ENCODE assay signal across 8 cellular contexts in the genomic region with DNA sequence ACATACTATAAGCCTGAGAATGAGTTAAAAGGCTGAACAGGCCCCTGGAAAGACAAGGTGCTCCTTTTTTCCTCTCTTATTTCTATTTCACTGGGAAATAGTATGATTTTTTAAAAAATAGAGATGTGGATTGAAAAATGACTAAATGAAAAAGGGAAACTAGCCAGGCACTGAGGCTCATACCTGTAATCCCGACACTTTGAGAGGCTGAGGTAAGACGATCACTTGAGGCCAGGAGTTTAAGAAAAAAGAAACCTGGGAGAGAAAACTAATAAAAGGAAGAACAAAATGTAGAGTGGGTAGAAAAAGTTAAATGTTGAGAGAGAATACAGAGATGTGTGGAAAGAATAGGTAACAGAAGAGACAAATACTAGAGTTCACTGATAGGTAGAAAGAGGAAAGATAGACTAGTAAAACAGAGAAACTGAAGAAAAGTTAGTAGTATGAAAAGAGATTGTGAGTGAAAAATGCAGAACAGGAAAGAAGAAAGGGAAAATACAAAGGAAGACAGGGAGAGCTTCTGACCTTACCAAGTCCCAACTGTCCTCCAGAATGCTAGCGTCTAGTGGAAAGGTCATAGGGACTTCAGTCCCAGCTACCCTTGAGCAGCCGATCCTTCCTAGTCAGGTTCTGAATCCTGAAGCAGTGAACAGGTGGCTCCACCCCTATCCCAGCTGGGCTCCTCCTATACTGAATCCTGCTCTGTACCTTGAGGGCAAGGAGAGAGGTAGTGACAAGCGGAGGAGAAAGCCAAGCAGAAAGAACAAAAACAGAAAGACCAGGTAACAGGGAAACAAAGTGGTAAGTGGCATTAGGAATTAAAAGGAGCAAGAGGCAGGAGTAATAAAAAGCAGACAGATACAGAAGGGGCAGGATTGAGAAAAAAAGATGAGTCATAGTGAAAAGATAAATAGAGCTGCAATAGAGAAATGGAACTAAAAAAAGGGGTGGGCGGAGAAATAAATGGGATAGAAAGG. TPM values are rescaled to one million over a fixed set of nuclear protein-coding genes. Genes with fewer than 3 reads are reported as not detected.
A peak's percentile ranks its signal among the peaks of the same experiment; 100 is the strongest.
DNase-seq lines count a peak whose midpoint lies in the region; TF ChIP-seq lines count a peak whose summit lies in the region.

No MANE protein-coding gene starts in this region.

- no TSS peak for BruUV-seq in Calu3 (replicated peaks; lab: Mats Ljungman, UMichigan)

- H3K4me3 ChIP-seq in NB4 (ENCODE audit: low read depth, low read length): peak overlapping the region; percentile 21

- no peaks in the 10 kb centered on the region for H3K27me3 Mint-ChIP-seq in Calu3 (ENCODE audit: unreplicated experiment)
- no peaks in the 10 kb centered on the region for H3K27me3 Mint-ChIP-seq in chondrocyte (ENCODE audit: low read depth)
- no peaks in the 10 kb centered on the region for H3K27me3 Mint-ChIP-seq in mesothelial cell of epicardium (ENCODE audit: low read depth)

- TF ChIP-seq CTCF in Calu3 (IDR thresholded peaks at IDR 0.05; ENCODE audit: unreplicated experiment) (no peak), NB4 (IDR thresholded peaks at IDR 0.05; ENCODE audit: low read depth, low read length) (no peak), chondrocyte (IDR thresholded peaks at IDR 0.05) (no peak), mesothelial cell of epicardium (IDR thresholded peaks at IDR 0.05; ENCODE audit: unreplicated experiment) (no peak)

- DNase-seq in Calu3: peak; percentile 39
- peak; percentile 46 for DNase-seq in NB4 (ENCODE audit: low read depth)
- no peak for DNase-seq in chondrocyte (ENCODE audit: low spot score)
- no peak for DNase-seq in mesothelial cell of epicardium (ENCODE audit: low spot score in 2 of 2, unreplicated experiment in 2 of 2)
- DNase-seq in SKM-1 (lab: John Stamatoyannopoulos, UW; ENCODE audit: unreplicated experiment): no peak
- DNase-seq in DMS153 treated with DMSO at 0.1 percent for 48 hours (lab: John Stamatoyannopoulos, UW; ENCODE audit: unreplicated experiment): no peak
- no peak for DNase-seq in epidermal melanocyte (ENCODE audit: insufficient read length, low spot score)
- DNase-seq in stimulated activated naive CD4-positive, alpha-beta T cell treated with Interleukin-2 at 50 U/mL for 16 hours (lab: John Stamatoyannopoulos, UW): no peak

- peaks cover 4% of the 10 kb centered on the region for H3K36me3 Mint-ChIP-seq in Calu3 (ENCODE audit: insufficient read depth, unreplicated experiment)
- no peaks in the 10 kb centered on the region for H3K36me3 Mint-ChIP-seq in chondrocyte (ENCODE audit: low read depth)
- peaks cover 7% of the 10 kb centered on the region for H3K36me3 Mint-ChIP-seq in mesothelial cell of epicardium

- intact Hi-C loops in Calu3 (cut with micrococcal nuclease; ENCODE audit: unreplicated experiment): no loop called here

- H3K27ac Mint-ChIP-seq in Calu3 (ENCODE audit: unreplicated experiment) (peak overlapping the region; percentile 24), chondrocyte (ENCODE audit: unreplicated experiment) (peak overlapping the region; percentile 79), mesothelial cell of epicardium (peak overlapping the region; percentile 54)

- CTCF ChIA-PET in Calu3 (lab: Charles Lee): interaction anchor here (0.6 kb wide), 2 partner anchors 60 to 513 kb away, joined by 3 to 7 read pairs; no protein-coding TSS in a partner anchor

- peaks cover 24% of the 10 kb centered on the region for H3K4me1 Mint-ChIP-seq in Calu3 (ENCODE audit: low read depth, unreplicated experiment)
- H3K4me1 Mint-ChIP-seq in chondrocyte (ENCODE audit: low read depth): peaks cover 21% of the 10 kb centered on the region
- peaks cover 18% of the 10 kb centered on the region for H3K4me1 Mint-ChIP-seq in mesothelial cell of epicardium

- no peak for TF ChIP-seq POLR2A in NB4 (IDR thresholded peaks at IDR 0.05; ENCODE audit: extremely low read depth, insufficient read length)

- H3K9me3 Mint-ChIP-seq in Calu3 (ENCODE audit: low read depth, unreplicated experiment): no peaks in the 10 kb centered on the region
- H3K9me3 Mint-ChIP-seq in chondrocyte (ENCODE audit: low read depth): no peaks in the 10 kb centered on the region
- no peaks in the 10 kb centered on the region for H3K9me3 Mint-ChIP-seq in mesothelial cell of epicardium

- peak overlapping the region; percentile 5 for H3K4me3 Mint-ChIP-seq in Calu3 (ENCODE audit: low read depth, unreplicated experiment)
- no peak overlapping the region for H3K4me3 Mint-ChIP-seq in chondrocyte (ENCODE audit: unreplicated experiment)
- H3K4me3 Mint-ChIP-seq in mesothelial cell of epicardium: peak overlapping the region; percentile 14

RNA-seq across cellular contexts. Expression of gene TMEM116, which starts 7.3 kb away (rescaled TPM):
- total RNA-seq in Calu3 (2022) (13.0 and 13.5 TPM in 2 replicates), chondrocyte (8.4 to 11.0 TPM (median 9.8 TPM) in 3 replicates), mesothelial cell of epicardium (12.0 to 16.5 TPM (median 16.0 TPM) in 3 replicates)

RNA-seq across cellular contexts. Expression of gene ERP29, which starts 7.5 kb away (rescaled TPM):
- total RNA-seq in Calu3 (2022) (162 and 165 TPM in 2 replicates), chondrocyte (86.9 to 114 TPM (median 111 TPM) in 3 replicates), mesothelial cell of epicardium (96.6 to 97.6 TPM (median 97.5 TPM) in 3 replicates)

Comparison
In these comparisons a context has a peak if more than half of its experiments do, and no peak if none do; other contexts are left out.
1. DNase-seq: peak in Calu3 (single experiment) and NB4 (single experiment); none in chondrocyte (single experiment), mesothelial cell of epicardium (0 of 2), SKM-1 (single experiment), DMS153 treated with DMSO at 0.1 percent for 48 hours (single experiment), epidermal melanocyte (single experiment) and stimulated activated naive CD4-positive, alpha-beta T cell treated with Interleukin-2 at 50 U/mL for 16 hours (single experiment).
2. H3K27ac Mint-ChIP-seq: peak in every context shown above with its lines; median percentile 79 in chondrocyte; 54 in mesothelial cell of epicardium; 24 in Calu3.